ENCODE assay signal across 1 cellular context in genomic region chr20:25399038-25399430, GRCh38.
TF ChIP-seq lines count a peak whose summit lies in the region.

No MANE protein-coding gene starts in this region.

TF ChIP-seq in HepG2, 621 proteins besides CTCF, POLR2A, EP300 and RAD21 (continued from another document):
- no peak for TF ChIP-seq USF2 (IDR thresholded peaks at IDR 0.05; ENCODE audit: low read depth, low read length)
- no peak for TF ChIP-seq USF2 (CRISPR knock-in tag; IDR thresholded peaks at IDR 0.05; ENCODE audit: borderline replicate concordance)
- TF ChIP-seq RAD51 (IDR thresholded peaks at IDR 0.05; ENCODE audit: borderline replicate concordance), result no peak
- no peak for TF ChIP-seq ZNF737 (CRISPR knock-in tag; IDR thresholded peaks at IDR 0.05; ENCODE audit: borderline replicate concordance)
- 0 out of 2 replicates have a peak, but pooled peaks have one; percentile 10 for TF ChIP-seq MED1 (CRISPR knock-in tag; IDR thresholded peaks at IDR 0.05)
- TF ChIP-seq ZKSCAN5 (CRISPR knock-in tag; IDR thresholded peaks at IDR 0.05), result no peak
- no peak for TF ChIP-seq MIER2 (CRISPR knock-in tag; IDR thresholded peaks at IDR 0.05)
- TF ChIP-seq POLR2AphosphoS5 (IDR thresholded peaks at IDR 0.05; ENCODE audit: low read depth, low read length), result no peak
- no peak for TF ChIP-seq ZFP90 (CRISPR knock-in tag; IDR thresholded peaks at IDR 0.05; ENCODE audit: borderline replicate concordance)
- TF ChIP-seq ZNF33B (CRISPR knock-in tag; IDR thresholded peaks at IDR 0.05), result no peak
- TF ChIP-seq PHF20 (CRISPR knock-in tag; IDR thresholded peaks at IDR 0.05), result no peak
- no peak for TF ChIP-seq ZSCAN21 (CRISPR knock-in tag; IDR thresholded peaks at IDR 0.05; ENCODE audit: borderline replicate concordance)
- TF ChIP-seq HIC2 (CRISPR knock-in tag; IDR thresholded peaks at IDR 0.05; ENCODE audit: low read depth), result no peak
- no peak for TF ChIP-seq NFKB2 (CRISPR knock-in tag; IDR thresholded peaks at IDR 0.05; ENCODE audit: borderline replicate concordance)
- 0 out of 2 replicates have a peak, but pooled peaks have one; percentile 20 for TF ChIP-seq PRDM10 (CRISPR knock-in tag; IDR thresholded peaks at IDR 0.05; ENCODE audit: low read depth)
- TF ChIP-seq CHD2 (IDR thresholded peaks at IDR 0.05; ENCODE audit: low read depth, low read length), result no peak
- TF ChIP-seq RFX5 (IDR thresholded peaks at IDR 0.05; ENCODE audit: low read depth, low read length), result no peak
- TF ChIP-seq FOXJ3 (CRISPR knock-in tag; IDR thresholded peaks at IDR 0.05; ENCODE audit: borderline replicate concordance), result no peak
- peak; percentile 28; the same call in 1 of the 2 replicates for TF ChIP-seq ELF3 (CRISPR knock-in tag; IDR thresholded peaks at IDR 0.05)
- TF ChIP-seq YY1 (IDR thresholded peaks at IDR 0.05; ENCODE audit: insufficient read depth, insufficient replicate concordance, low read depth, low read length), result no peak
- peak; percentile 47; the same call in 1 of the 2 replicates for TF ChIP-seq ATF1 (CRISPR knock-in tag; IDR thresholded peaks at IDR 0.05)
- no peak for TF ChIP-seq ZNF446 (CRISPR knock-in tag; IDR thresholded peaks at IDR 0.05)
- TF ChIP-seq FOXA3 (CRISPR knock-in tag; IDR thresholded peaks at IDR 0.05), result peak; percentile 37; the same call in 1 of the 2 replicates
- no peak for TF ChIP-seq ZNF256 (CRISPR knock-in tag; conservative IDR thresholded peaks at IDR 0.05)
- no peak for TF ChIP-seq ZNF101 (CRISPR knock-in tag; IDR thresholded peaks at IDR 0.05; ENCODE audit: borderline replicate concordance, low read depth)
- no peak for TF ChIP-seq ZBTB43 (CRISPR knock-in tag; conservative IDR thresholded peaks at IDR 0.05)
- no peak for TF ChIP-seq AGO1 (IDR thresholded peaks at IDR 0.05; ENCODE audit: low read depth, low read length, poor library complexity, severe bottlenecking)
- no peak for TF ChIP-seq ZBED4 (CRISPR knock-in tag; IDR thresholded peaks at IDR 0.05; ENCODE audit: borderline replicate concordance)
- TF ChIP-seq ZNF550 (CRISPR knock-in tag; IDR thresholded peaks at IDR 0.05; ENCODE audit: borderline replicate concordance), result no peak
- peak; percentile 79 for TF ChIP-seq TEAD3 (CRISPR knock-in tag; optimal IDR thresholded peaks at IDR 0.05; ENCODE audit: borderline replicate concordance)
- no peak for TF ChIP-seq ZNF589 (CRISPR knock-in tag; conservative IDR thresholded peaks at IDR 0.05)
- no peak for TF ChIP-seq SSRP1 (CRISPR knock-in tag; IDR thresholded peaks at IDR 0.05)
- TF ChIP-seq MED13 (CRISPR knock-in tag; IDR thresholded peaks at IDR 0.05), result no peak
- 0 out of 2 replicates have a peak, but pooled peaks have one; percentile 27 for TF ChIP-seq NFKBIZ (CRISPR knock-in tag; IDR thresholded peaks at IDR 0.05)
- TF ChIP-seq ZNF382 (CRISPR knock-in tag; IDR thresholded peaks at IDR 0.05; ENCODE audit: borderline replicate concordance), result no peak
- no peak for TF ChIP-seq ZNF660 (CRISPR knock-in tag; IDR thresholded peaks at IDR 0.05; ENCODE audit: borderline replicate concordance, low read depth)
- no peak for TF ChIP-seq ZNF460 (CRISPR knock-in tag; IDR thresholded peaks at IDR 0.05; ENCODE audit: borderline replicate concordance)
- no peak for TF ChIP-seq CSRNP2 (CRISPR knock-in tag; conservative IDR thresholded peaks at IDR 0.05; ENCODE audit: low read depth)
- no peak for TF ChIP-seq ZNF337 (CRISPR knock-in tag; IDR thresholded peaks at IDR 0.05; ENCODE audit: borderline replicate concordance, low read depth)
- TF ChIP-seq ZNF530 (CRISPR knock-in tag; IDR thresholded peaks at IDR 0.05; ENCODE audit: low read depth), result no peak
- TF ChIP-seq HDAC2 (CRISPR knock-in tag; IDR thresholded peaks at IDR 0.05), result no peak
- no peak for TF ChIP-seq ZNF891 (CRISPR knock-in tag; IDR thresholded peaks at IDR 0.05)
- no peak for TF ChIP-seq SOX6 (IDR thresholded peaks at IDR 0.05)
- peak; percentile 49; the same call in 1 of the 2 replicates for TF ChIP-seq SOX6 (CRISPR knock-in tag; IDR thresholded peaks at IDR 0.05)
- peak; percentile 17; the same call in 1 of the 2 replicates for TF ChIP-seq NR2F2 (IDR thresholded peaks at IDR 0.05; ENCODE audit: borderline replicate concordance, low read depth)
- no peak for TF ChIP-seq ZNF605 (CRISPR knock-in tag; IDR thresholded peaks at IDR 0.05)
- TF ChIP-seq ZNF282 (IDR thresholded peaks at IDR 0.05; ENCODE audit: partially characterized antibody), result no peak
- no peak for TF ChIP-seq SIN3B (IDR thresholded peaks at IDR 0.05; ENCODE audit: low read length)
- TF ChIP-seq TCF7 (IDR thresholded peaks at IDR 0.05; ENCODE audit: low read depth), result no peak
- TF ChIP-seq HCFC1 (IDR thresholded peaks at IDR 0.05; ENCODE audit: low read depth, low read length), result no peak
- no peak for TF ChIP-seq ZNF333 (CRISPR knock-in tag; IDR thresholded peaks at IDR 0.05; ENCODE audit: borderline replicate concordance)
- TF ChIP-seq PPARG (CRISPR knock-in tag; conservative IDR thresholded peaks at IDR 0.05), result peak; percentile 48; the same call in 1 of the 2 replicates
- TF ChIP-seq ZNF746 (CRISPR knock-in tag; IDR thresholded peaks at IDR 0.05), result no peak
- TF ChIP-seq MED8 (CRISPR knock-in tag; IDR thresholded peaks at IDR 0.05; ENCODE audit: insufficient replicate concordance), result no peak
